ENCODE assay signal across 14 cellular contexts in genomic region chr1:234953655-234954420, GRCh38.
DNase-seq lines count a peak whose midpoint lies in the region; ATAC-seq and TF ChIP-seq lines count a peak whose summit lies in the region.
"Had no signal": no experiment of that assay in that cellular context is flagged by ENCODE, and none has a peak within 500 bp of the region (broad histone marks: within the 10 kb centered on the region; RNA-seq: fewer than 3 reads in every experiment).

No MANE protein-coding gene starts in this region.

- TF ChIP-seq CTCF in right lobe of liver (IDR thresholded peaks at IDR 0.05) (no peak), progenitor cell of endocrine pancreas (IDR thresholded peaks at IDR 0.05; ENCODE audit: unreplicated experiment) (no peak)

- intact Hi-C loops in right lobe of liver (cut with DNase I), result no loop called here

- H3K9ac ChIP-seq in stomach smooth muscle (ENCODE audit: low read length in 2 of 2), result no peak overlapping the region

- ATAC-seq in activated CD8-positive, alpha-beta T cell treated with anti-CD3 and anti-CD28 coated beads, Interleukin-2, amount 10 ng/mL, durations not matched to agents 7 days and 5 days, result no peak
- peak in 1 of 4 donors; percentile 26 for ATAC-seq in right lobe of liver
- ATAC-seq in GM21717 (IDR thresholded peaks at IDR 0.05; ENCODE audit: unreplicated experiment), result no peak

- POLR2A ChIA-PET in activated CD8-positive, alpha-beta T cell treated with anti-CD3 and anti-CD28 coated beads, Interleukin-2, amount 10 ng/mL, durations not matched to agents 7 days and 5 days (lab: Charles Lee), result interaction anchor here (0.7 to 2.5 kb wide), 2 partner anchors 53 to 342 kb away, joined by 3 to 7 read pairs; no protein-coding TSS in a partner anchor

- H3K4me1 Mint-ChIP-seq in activated CD8-positive, alpha-beta T cell treated with anti-CD3 and anti-CD28 coated beads, Interleukin-2, amount 10 ng/mL, durations not matched to agents 7 days and 5 days (ENCODE audit: low read depth), result peaks cover 42% of the 10 kb centered on the region
- peaks cover 43% of the 10 kb centered on the region for H3K4me1 Mint-ChIP-seq in progenitor cell of endocrine pancreas (ENCODE audit: low read depth)

- no peak overlapping the region for H3K4me3 Mint-ChIP-seq in activated CD8-positive, alpha-beta T cell treated with anti-CD3 and anti-CD28 coated beads, Interleukin-2, amount 10 ng/mL, durations not matched to agents 7 days and 5 days
- no peak overlapping the region for H3K4me3 Mint-ChIP-seq in progenitor cell of endocrine pancreas (ENCODE audit: low read depth)

- H3K4me1 ChIP-seq in right lobe of liver (peaks cover 0 to 50% (median 21%) of the 10 kb centered on the region in 4 donors), stomach smooth muscle (ENCODE audit: control insufficient read depth, insufficient read depth, low read length) (peaks cover 27% of the 10 kb centered on the region)

- H3K4me3 ChIP-seq in right lobe of liver (no peak overlapping the region), stomach smooth muscle (ENCODE audit: low read length in 2 of 2) (no peak overlapping the region)
- H3K4me3 ChIP-seq: thoracic aorta had no signal

- H3K9me3 ChIP-seq in right lobe of liver (peaks cover 0 to 3% (median 0%) of the 10 kb centered on the region in 4 donors), stomach smooth muscle (ENCODE audit: control insufficient read depth in 2 of 2, low read length in 2 of 2) (peaks cover 0 to 3% of the 10 kb centered on the region in 2 donors)
- H3K9me3 ChIP-seq: thoracic aorta had no signal

- no peaks in the 10 kb centered on the region for H3K27me3 Mint-ChIP-seq in activated CD8-positive, alpha-beta T cell treated with anti-CD3 and anti-CD28 coated beads, Interleukin-2, amount 10 ng/mL, durations not matched to agents 7 days and 5 days (ENCODE audit: low read depth)
- no peaks in the 10 kb centered on the region for H3K27me3 Mint-ChIP-seq in progenitor cell of endocrine pancreas

- peak; percentile 55 for DNase-seq in activated CD8-positive, alpha-beta memory T cell treated with anti-CD3 and anti-CD28 coated beads for 24 hours
- no peak for DNase-seq in activated CD8-positive, alpha-beta memory T cell treated with anti-CD3 and anti-CD28 coated beads, Interleukin-2, amount 50 U/mL, for 4 hours
- no peak for DNase-seq in activated CD8-positive, alpha-beta T cell treated with anti-CD3 and anti-CD28 coated beads, Interleukin-2, amount 10 ng/mL, durations not matched to agents 7 days and 5 days
- DNase-seq in right lobe of liver (peak in 1 of 3 donors; percentile 23), kidney glomerular epithelial cell (lab: John Stamatoyannopoulos, UW) (no peak), progenitor cell of endocrine pancreas (ENCODE audit: low spot score, unreplicated experiment) (no peak)
- DNase-seq: ACHN, DND-41, Kasumi-1, mesendoderm, NCI-H2029 treated with DMSO at 0.1 percent for 48 hours had no signal

- TF ChIP-seq POLR2A in right lobe of liver (IDR thresholded peaks at IDR 0.05), result no peak

- CTCF ChIA-PET in activated CD8-positive, alpha-beta T cell treated with anti-CD3 and anti-CD28 coated beads, Interleukin-2, amount 10 ng/mL, durations not matched to agents 7 days and 5 days (lab: Charles Lee), result interaction anchor here (1.2 to 3.5 kb wide), 4 partner anchors 8 to 466 kb away, joined by 3 to 12 read pairs (median 4); no protein-coding TSS in a partner anchor

- H3K36me3 ChIP-seq in right lobe of liver, result no peaks in the 10 kb centered on the region
- H3K36me3 ChIP-seq in stomach smooth muscle (ENCODE audit: control insufficient read depth in 2 of 2, insufficient read depth in 2 of 2, low read length in 2 of 2), result no peaks in the 10 kb centered on the region
- H3K36me3 ChIP-seq: thoracic aorta had no signal

- peaks cover 7% of the 10 kb centered on the region for H3K9me3 Mint-ChIP-seq in activated CD8-positive, alpha-beta T cell treated with anti-CD3 and anti-CD28 coated beads, Interleukin-2, amount 10 ng/mL, durations not matched to agents 7 days and 5 days (ENCODE audit: insufficient read depth)
- H3K9me3 Mint-ChIP-seq in progenitor cell of endocrine pancreas (ENCODE audit: low read depth), result peaks cover 11% of the 10 kb centered on the region

- peaks cover 6% of the 10 kb centered on the region for H3K36me3 Mint-ChIP-seq in activated CD8-positive, alpha-beta T cell treated with anti-CD3 and anti-CD28 coated beads, Interleukin-2, amount 10 ng/mL, durations not matched to agents 7 days and 5 days (ENCODE audit: low read depth)
- H3K36me3 Mint-ChIP-seq in progenitor cell of endocrine pancreas (ENCODE audit: insufficient read depth), result peaks cover 2% of the 10 kb centered on the region

- WGBS in right lobe of liver (ENCODE audit: insufficient coverage, low coverage, low lambda C conversion rate, missing lambda C conversion rate), result 66% methylated on average over 13 of the region's 13 CpGs

- H3K27ac ChIP-seq in right lobe of liver (peak overlapping the region; percentile 3 to 99 (median 88)), stomach smooth muscle (ENCODE audit: low read length) (peak overlapping the region; percentile 31)

- H3K27me3 ChIP-seq in right lobe of liver (no peaks in the 10 kb centered on the region), stomach smooth muscle (ENCODE audit: control insufficient read depth in 1 of 2, insufficient read depth in 2 of 2, low read length in 2 of 2) (no peaks in the 10 kb centered on the region)

- H3K27ac Mint-ChIP-seq in activated CD8-positive, alpha-beta T cell treated with anti-CD3 and anti-CD28 coated beads, Interleukin-2, amount 10 ng/mL, durations not matched to agents 7 days and 5 days, result peak overlapping the region; percentile 19
- no peak overlapping the region for H3K27ac Mint-ChIP-seq in progenitor cell of endocrine pancreas
